25 cellular contexts compared by ENCODE assay signal in genomic region chr9:29241320-29241719, GRCh38. TPM values are rescaled to one million over a fixed set of nuclear protein-coding genes. Genes with fewer than 3 reads are reported as not detected.
"Had no signal": no experiment of that assay in that cellular context is flagged by ENCODE, and none has a peak within 500 bp of the region (broad histone marks: within the 10 kb centered on the region; RNA-seq: fewer than 3 reads in every experiment).

No MANE protein-coding gene starts in this region.

- H3K4me3 Mint-ChIP-seq: activated CD4-positive, alpha-beta T cell treated with anti-CD3 and anti-CD28 coated beads, Interleukin-2, amount 10 ng/mL, durations not matched to agents 24 days and 14 days; activated CD8-positive, alpha-beta T cell treated with anti-CD3 and anti-CD28 coated beads for 36 hours; activated naive CD8-positive, alpha-beta T cell treated with anti-CD3 and anti-CD28 coated beads, Interleukin-2, amount 10 ng/mL, durations not matched to agents 7 days and 5 days; naive thymus-derived CD4-positive, alpha-beta T cell had no signal

- H3K27ac Mint-ChIP-seq: activated CD4-positive, alpha-beta T cell treated with anti-CD3 and anti-CD28 coated beads, Interleukin-2, amount 10 ng/mL, durations not matched to agents 24 days and 14 days; activated CD8-positive, alpha-beta T cell treated with anti-CD3 and anti-CD28 coated beads for 36 hours; activated naive CD8-positive, alpha-beta T cell treated with anti-CD3 and anti-CD28 coated beads, Interleukin-2, amount 10 ng/mL, durations not matched to agents 7 days and 5 days; activated T-helper 2 cell treated with anti-CD3 and anti-CD28 coated beads, Interferon-gamma antibody, Interleukin-2, Interleukin-4, amounts not matched to agents 10 μg/mL and 5 μg/mL and 100 μg/mL, durations not matched to agents 14 hours and 24 hours and 36 hours; naive thymus-derived CD4-positive, alpha-beta T cell had no signal

- H3K27me3 Mint-ChIP-seq: activated CD4-positive, alpha-beta T cell treated with anti-CD3 and anti-CD28 coated beads, Interleukin-2, amount 10 ng/mL, durations not matched to agents 24 days and 14 days; activated CD8-positive, alpha-beta T cell treated with anti-CD3 and anti-CD28 coated beads for 36 hours; activated naive CD8-positive, alpha-beta T cell treated with anti-CD3 and anti-CD28 coated beads, Interleukin-2, amount 10 ng/mL, durations not matched to agents 7 days and 5 days; naive thymus-derived CD4-positive, alpha-beta T cell had no signal

- H3K4me3 ChIP-seq: left lung, mucosa of descending colon, prostate gland, tibial artery had no signal

- DNase-seq: activated CD4-positive, alpha-beta T cell treated with anti-CD3 and anti-CD28 coated beads, Interleukin-2, amount 10 ng/mL, durations not matched to agents 24 days and 14 days; activated CD8-positive, alpha-beta T cell treated with anti-CD3 and anti-CD28 coated beads for 36 hours; activated naive CD4-positive, alpha-beta T cell treated with Interleukin-2 at 50 U/mL for 16 hours; activated naive CD8-positive, alpha-beta T cell treated with anti-CD3 and anti-CD28 coated beads, Interleukin-2, amount 10 ng/mL, durations not matched to agents 7 days and 5 days; activated T-cell treated with anti-CD3 and anti-CD28 coated beads, Interleukin-2, amount 50 U/mL, for 1 hour; amygdala; dermis blood vessel endothelial cell; effector memory CD4-positive, alpha-beta T cell; head of caudate nucleus; kidney; left lung; mucosa of descending colon; naive thymus-derived CD4-positive, alpha-beta T cell; right cardiac atrium; stimulated activated CD4-positive, alpha-beta T cell treated with anti-CD3 and anti-CD28 coated beads, Interleukin-2, amount 100 ng/mL, for 24 hours; stimulated activated naive CD4-positive, alpha-beta T cell treated with Interleukin-2 at 50 U/mL for 16 hours; tibial artery had no signal

- H3K36me3 Mint-ChIP-seq: activated naive CD8-positive, alpha-beta T cell treated with anti-CD3 and anti-CD28 coated beads, Interleukin-2, amount 10 ng/mL, durations not matched to agents 7 days and 5 days; naive thymus-derived CD4-positive, alpha-beta T cell had no signal

- H3K9me3 ChIP-seq: left lung, mucosa of descending colon, prostate gland, tibial artery had no signal

- H3K4me1 ChIP-seq: left lung, prostate gland, tibial artery had no signal

- H3K36me3 ChIP-seq: left lung, prostate gland, tibial artery had no signal

- H3K27me3 ChIP-seq: left lung, tibial artery had no signal

- H3K9me3 Mint-ChIP-seq: activated CD4-positive, alpha-beta T cell treated with anti-CD3 and anti-CD28 coated beads, Interleukin-2, amount 10 ng/mL, durations not matched to agents 24 days and 14 days; activated CD8-positive, alpha-beta T cell treated with anti-CD3 and anti-CD28 coated beads for 36 hours; activated naive CD8-positive, alpha-beta T cell treated with anti-CD3 and anti-CD28 coated beads, Interleukin-2, amount 10 ng/mL, durations not matched to agents 7 days and 5 days had no signal

- H3K27ac ChIP-seq: left lung, prostate gland, tibial artery had no signal

- H3K4me1 Mint-ChIP-seq: activated CD4-positive, alpha-beta T cell treated with anti-CD3 and anti-CD28 coated beads, Interleukin-2, amount 10 ng/mL, durations not matched to agents 24 days and 14 days; activated naive CD8-positive, alpha-beta T cell treated with anti-CD3 and anti-CD28 coated beads, Interleukin-2, amount 10 ng/mL, durations not matched to agents 7 days and 5 days; naive thymus-derived CD4-positive, alpha-beta T cell had no signal

RNA-seq across cellular contexts. Expression of gene LINGO2, which starts 27.9 kb away (rescaled TPM):
- total RNA-seq: activated CD4-positive, alpha-beta T cell treated with anti-CD3 and anti-CD28 coated beads, Interleukin-2, amount 10 ng/mL, durations not matched to agents 24 days and 14 days; activated CD8-positive, alpha-beta T cell treated with anti-CD3 and anti-CD28 coated beads for 36 hours; activated naive CD8-positive, alpha-beta T cell treated with anti-CD3 and anti-CD28 coated beads, Interleukin-2, amount 10 ng/mL, durations not matched to agents 7 days and 5 days; activated T-helper 2 cell treated with anti-CD3 and anti-CD28 coated beads, Interferon-gamma antibody, Interleukin-2, Interleukin-4, amounts not matched to agents 10 μg/mL and 5 μg/mL and 100 μg/mL, durations not matched to agents 14 hours and 24 hours and 36 hours; cardiac septum; endothelial cell of umbilical vein; fibroblast of lung; left lung; osteocyte; subcutaneous adipose tissue; T-helper 2 cell treated with Interferon-gamma antibody and Interleukin-4, amounts not matched to agents 100 ng/mL and 5 ng/mL, for 36 hours had no signal
- polyA plus RNA-seq: fibroblast of lung; naive thymus-derived CD4-positive, alpha-beta T cell; right cardiac atrium had no signal
